In the genomic region with DNA sequence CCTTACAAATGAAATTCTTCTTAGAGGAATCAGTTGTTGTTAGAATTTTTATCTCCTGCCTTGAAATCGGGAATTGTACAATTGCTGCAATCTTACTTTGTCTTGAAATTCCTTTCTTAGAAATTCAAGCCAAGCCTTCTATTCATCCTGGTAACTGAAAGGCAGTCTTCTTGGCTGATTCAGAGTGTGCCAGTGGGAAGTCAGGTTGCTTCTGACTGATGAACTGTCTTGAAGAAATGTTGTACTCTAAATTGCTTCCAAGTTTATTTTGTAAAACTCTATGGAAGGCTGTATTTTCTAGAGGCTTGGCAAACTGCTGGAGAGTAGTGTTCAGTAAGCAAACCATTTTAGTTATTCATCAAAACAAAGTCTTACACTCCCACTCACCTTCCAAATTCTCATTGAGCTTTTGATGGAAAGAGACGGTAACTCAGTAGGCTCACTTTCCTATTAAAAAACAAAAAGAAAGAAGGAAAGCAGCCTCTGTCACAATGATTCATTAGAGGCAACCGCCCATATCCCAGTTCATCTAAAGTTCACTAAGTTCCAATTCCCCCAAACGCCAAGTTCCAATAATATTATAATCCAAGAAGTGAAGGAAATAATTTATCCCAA, we compare ENCODE assay signal across 12 cellular contexts.
"Had no signal": no experiment of that assay in that cellular context is flagged by ENCODE, and none has a peak within 500 bp of the region (broad histone marks: within the 10 kb centered on the region; RNA-seq: fewer than 3 reads in every experiment).

No MANE protein-coding gene starts in this region.

- H3K9me3 ChIP-seq: ovary, testis had no signal

- H3K27ac ChIP-seq: ovary, stomach, testis had no signal

- DNase-seq: activated CD4-positive, CD25-positive, alpha-beta regulatory T cell treated with anti-CD3 and anti-CD28 coated beads, Interleukin-2, amount 50 U/mL, for 72 hours; activated naive CD8-positive, alpha-beta T cell treated with anti-CD3 and anti-CD28 coated beads for 36 hours; hippocampal formation; mesendoderm; nephron progenitor cell; ovary; stimulated activated CD4-positive, alpha-beta T cell treated with anti-CD3 and anti-CD28 coated beads, Interleukin-12 subunit alpha, Interleukin-12 subunit beta, amount 100 ng/mL, for 4 hours; stimulated activated CD4-positive, alpha-beta T cell treated with anti-CD3 and anti-CD28 coated beads, Interleukin-2, amount 100 ng/mL, for 24 hours; stomach; T-helper 1 cell; testis had no signal

- H3K4me1 Mint-ChIP-seq: activated naive CD8-positive, alpha-beta T cell treated with anti-CD3 and anti-CD28 coated beads for 36 hours had no signal

- H3K27me3 ChIP-seq: ovary, stomach, testis had no signal

- H3K4me3 Mint-ChIP-seq: activated naive CD8-positive, alpha-beta T cell treated with anti-CD3 and anti-CD28 coated beads for 36 hours; activated T-helper 1 cell treated with anti-CD3 and anti-CD28 coated beads, Interleukin-12 subunit alpha, Interleukin-12 subunit beta, Interleukin-2, Interleukin-4 antibody, amounts not matched to agents 30 ng/mL and 10 ng/mL and 1 ng/mL, durations not matched to agents 14 hours and 24 hours and 36 hours had no signal

- H3K27ac Mint-ChIP-seq: activated naive CD8-positive, alpha-beta T cell treated with anti-CD3 and anti-CD28 coated beads for 36 hours; activated T-helper 1 cell treated with anti-CD3 and anti-CD28 coated beads, Interleukin-12 subunit alpha, Interleukin-12 subunit beta, Interleukin-2, Interleukin-4 antibody, amounts not matched to agents 30 ng/mL and 10 ng/mL and 1 ng/mL, durations not matched to agents 14 hours and 24 hours and 36 hours had no signal

- H3K4me3 ChIP-seq: ovary, stomach, testis had no signal

- H3K36me3 Mint-ChIP-seq: activated naive CD8-positive, alpha-beta T cell treated with anti-CD3 and anti-CD28 coated beads for 36 hours had no signal

- H3K36me3 ChIP-seq: ovary, stomach had no signal

- H3K27me3 Mint-ChIP-seq: activated naive CD8-positive, alpha-beta T cell treated with anti-CD3 and anti-CD28 coated beads for 36 hours had no signal

- H3K4me1 ChIP-seq: stomach, testis had no signal
